Comparison of ENCODE assay signal across 14 cellular contexts in the genomic region with DNA sequence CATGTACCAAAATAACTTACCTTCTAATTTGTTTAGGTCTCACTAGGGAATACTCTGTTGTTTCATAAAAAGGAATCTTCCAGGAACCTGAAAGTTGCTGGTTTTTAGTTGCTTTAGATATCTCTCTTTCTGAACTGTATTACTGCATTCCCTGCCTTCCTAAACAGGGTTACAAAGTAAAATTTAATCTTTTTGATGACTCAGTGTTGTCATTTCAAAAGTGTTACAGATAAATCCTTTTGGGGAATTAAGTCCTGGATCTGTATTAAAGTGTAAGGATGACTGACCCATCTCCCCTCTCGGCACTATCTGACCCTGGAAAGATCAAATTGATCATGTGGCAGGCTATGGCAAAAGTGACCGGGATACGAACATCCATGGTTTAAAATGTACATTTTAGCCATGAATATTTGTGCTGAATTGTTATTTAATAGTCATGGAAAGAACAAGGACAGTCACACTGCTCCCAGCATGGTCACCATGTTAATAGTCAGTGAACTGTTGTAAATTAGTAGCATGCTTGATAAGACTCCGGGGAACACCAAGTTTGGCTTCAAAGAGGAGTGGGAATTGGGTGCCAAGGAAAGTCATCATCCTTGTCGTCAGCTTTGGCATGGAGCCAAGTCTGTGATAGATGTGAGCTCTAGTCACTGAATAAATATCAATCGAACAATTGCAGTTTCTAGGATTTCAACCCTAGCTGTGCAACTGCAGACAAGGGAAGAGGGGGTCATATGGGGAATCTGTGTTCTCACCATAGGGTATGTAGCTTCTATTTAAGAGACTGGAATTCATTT. TPM values are rescaled to one million over a fixed set of nuclear protein-coding genes. Genes with fewer than 3 reads are reported as not detected.
DNase-seq lines count a peak whose midpoint lies in the region; ATAC-seq and TF ChIP-seq lines count a peak whose summit lies in the region.
"Had no signal": no experiment of that assay in that cellular context is flagged by ENCODE, and none has a peak within 500 bp of the region (broad histone marks: within the 10 kb centered on the region; RNA-seq: fewer than 3 reads in every experiment).

No MANE protein-coding gene starts in this region.

- H3K4me1 ChIP-seq in SK-N-SH (ENCODE audit: control insufficient read depth in 1 of 2, insufficient read depth in 2 of 2, low read depth in 1 of 2, low read length in 1 of 2) = peaks cover 10 to 17% of the 10 kb centered on the region in 2 experiments; a peak in 3 of 4 replicates

- WGBS in SK-N-SH (ENCODE audit: low lambda C conversion rate) = 58% methylated on average over 6 of the region's 6 CpGs

- H3K9me3 ChIP-seq in SK-N-SH (no peaks in the 10 kb centered on the region), WERI-Rb-1 (ENCODE audit: severe bottlenecking) (no peaks in the 10 kb centered on the region)
- H3K9me3 ChIP-seq: HAP-1 had no signal

- TF ChIP-seq RAD21 in SK-N-SH (IDR thresholded peaks at IDR 0.05; ENCODE audit: low read length) = no peak

- H3K4me2 ChIP-seq in SK-N-SH = 0 out of 2 replicates have a peak overlapping the region, but pooled peaks have one; percentile 15
- H3K4me2 ChIP-seq: KMS-11 had no signal

- no peaks in the 10 kb centered on the region for H3K9me2 ChIP-seq in SK-N-SH

- H3K4me1 Mint-ChIP-seq in stimulated activated naive CD8-positive, alpha-beta T cell treated with anti-CD3 and anti-CD28 coated beads, Interleukin-15, amount 100 ng/mL, for 72 hours = peaks cover 44% of the 10 kb centered on the region

- H3K27ac Mint-ChIP-seq in stimulated activated naive CD8-positive, alpha-beta T cell treated with anti-CD3 and anti-CD28 coated beads, Interleukin-15, amount 100 ng/mL, for 72 hours = no peak overlapping the region
- H3K27ac Mint-ChIP-seq: activated T-helper 1 cell treated with anti-CD3 and anti-CD28 coated beads, Interleukin-12 subunit alpha, Interleukin-12 subunit beta, Interleukin-2, Interleukin-4 antibody, amounts not matched to agents 30 ng/mL and 10 ng/mL and 1 ng/mL, durations not matched to agents 14 hours and 24 hours and 36 hours; T-helper 1 cell treated with Interleukin-12 subunit alpha and Interleukin-12 subunit beta and Interleukin-4 antibody, amounts not matched to agents 30 μg/mL and 1 μg/mL, for 36 hours; type B pancreatic cell had no signal

- no peak for TF ChIP-seq EP300 in SK-N-SH (IDR thresholded peaks at IDR 0.05; ENCODE audit: borderline replicate concordance in 1 of 2, low read depth in 1 of 2, low read length in 1 of 2)

- H3K9me3 Mint-ChIP-seq in stimulated activated naive CD8-positive, alpha-beta T cell treated with anti-CD3 and anti-CD28 coated beads, Interleukin-15, amount 100 ng/mL, for 72 hours = no peaks in the 10 kb centered on the region
- H3K9me3 Mint-ChIP-seq: activated T-helper 1 cell treated with anti-CD3 and anti-CD28 coated beads, Interleukin-12 subunit alpha, Interleukin-12 subunit beta, Interleukin-2, Interleukin-4 antibody, amounts not matched to agents 30 ng/mL and 10 ng/mL and 1 ng/mL, durations not matched to agents 14 hours and 24 hours and 36 hours; T-helper 1 cell treated with Interleukin-12 subunit alpha and Interleukin-12 subunit beta and Interleukin-4 antibody, amounts not matched to agents 30 μg/mL and 1 μg/mL, for 36 hours; type B pancreatic cell had no signal

- no peak overlapping the region for H2AFZ ChIP-seq in SK-N-SH (ENCODE audit: low read depth)

- no peak for TF ChIP-seq CTCF in SK-N-SH (IDR thresholded peaks at IDR 0.05)
- no peak for TF ChIP-seq CTCF in fibroblast of pulmonary artery (IDR thresholded peaks at IDR 0.05; ENCODE audit: low read length, missing control alignments)
- no peak for TF ChIP-seq CTCF in WERI-Rb-1 (IDR thresholded peaks at IDR 0.05; ENCODE audit: low read depth, low read length)

- no peak for ATAC-seq in SK-N-SH treated with all-trans-retinoic acid at 6 μM for 48 hours
- ATAC-seq in stimulated activated naive CD8-positive, alpha-beta T cell treated with anti-CD3 and anti-CD28 coated beads, Interleukin-15, amount 100 ng/mL, for 72 hours = no peak

- H3K4me3 ChIP-seq in SK-N-SH (ENCODE audit: low read depth in 2 of 2, low read length in 1 of 2) = no peak overlapping the region
- H3K4me3 ChIP-seq in fibroblast of pulmonary artery (replicated peaks; ENCODE audit: low read depth, low read length) = no peak overlapping the region
- no peak overlapping the region for H3K4me3 ChIP-seq in WERI-Rb-1 (ENCODE audit: low read depth, low read length)
- H3K4me3 ChIP-seq: HAP-1, lung had no signal

- no peaks in the 10 kb centered on the region for H3K27me3 ChIP-seq in SK-N-SH (ENCODE audit: insufficient read depth)
- H3K27me3 ChIP-seq in WERI-Rb-1 (ENCODE audit: insufficient read depth, low read depth, severe bottlenecking) = no peaks in the 10 kb centered on the region

- peaks cover 87% of the 10 kb centered on the region for H3K79me2 ChIP-seq in SK-N-SH (ENCODE audit: insufficient read depth)

- H3F3A ChIP-seq in SK-N-SH (replicated peaks; ENCODE audit: insufficient read depth) = peaks cover 9% of the 10 kb centered on the region

- DNase-seq in SK-N-SH (no peak), NCI-H748 treated with DMSO at 0.1 percent for 48 hours (lab: John Stamatoyannopoulos, UW) (peak; percentile 48), fibroblast of pulmonary artery (ENCODE audit: low read depth) (peak; percentile 44), superior temporal gyrus (ENCODE audit: extremely low spot score) (peak; percentile 68), WERI-Rb-1 (no peak), foreskin melanocyte (no peak)
- DNase-seq in stimulated activated naive CD8-positive, alpha-beta T cell treated with anti-CD3 and anti-CD28 coated beads, Interleukin-15, amount 100 ng/mL, for 72 hours = no peak

- H3K36me3 ChIP-seq in SK-N-SH (replicated peaks in 1 of 2; ENCODE audit: control insufficient read depth in 1 of 2, insufficient read depth in 2 of 2, low read length in 1 of 2) (peaks cover 11 to 12% of the 10 kb centered on the region in 2 experiments), WERI-Rb-1 (peaks cover 9% of the 10 kb centered on the region)

- CTCF ChIA-PET in SK-N-SH (lab: Yijun Ruan, JAX) = no interaction called here

- H3K9ac ChIP-seq in SK-N-SH = no peak overlapping the region
- H3K9ac ChIP-seq: KMS-11 had no signal

- peaks cover 49% of the 10 kb centered on the region for H4K20me1 ChIP-seq in SK-N-SH (ENCODE audit: insufficient read depth)

- no peaks in the 10 kb centered on the region for H3K27me3 Mint-ChIP-seq in stimulated activated naive CD8-positive, alpha-beta T cell treated with anti-CD3 and anti-CD28 coated beads, Interleukin-15, amount 100 ng/mL, for 72 hours
- H3K27me3 Mint-ChIP-seq: type B pancreatic cell had no signal

- POLR2A ChIA-PET in SK-N-SH (lab: Yijun Ruan, JAX) = no interaction called here

- H3K27ac ChIP-seq in SK-N-SH (ENCODE audit: low read depth in 2 of 2, low read length in 1 of 2) (no peak overlapping the region), WERI-Rb-1 (no peak overlapping the region)
- H3K27ac ChIP-seq: KMS-11 had no signal

- no peak overlapping the region for H3K4me3 Mint-ChIP-seq in stimulated activated naive CD8-positive, alpha-beta T cell treated with anti-CD3 and anti-CD28 coated beads, Interleukin-15, amount 100 ng/mL, for 72 hours
- H3K4me3 Mint-ChIP-seq: activated T-helper 1 cell treated with anti-CD3 and anti-CD28 coated beads, Interleukin-12 subunit alpha, Interleukin-12 subunit beta, Interleukin-2, Interleukin-4 antibody, amounts not matched to agents 30 ng/mL and 10 ng/mL and 1 ng/mL, durations not matched to agents 14 hours and 24 hours and 36 hours; T-helper 1 cell treated with Interleukin-12 subunit alpha and Interleukin-12 subunit beta and Interleukin-4 antibody, amounts not matched to agents 30 μg/mL and 1 μg/mL, for 36 hours; type B pancreatic cell had no signal

TF ChIP-seq in SK-N-SH, 30 proteins besides CTCF, POLR2A, EP300 and RAD21 (continues in another document):
- TF ChIP-seq MXI1 (IDR thresholded peaks at IDR 0.05; ENCODE audit: low read depth, low read length) = no peak
- TF ChIP-seq ELF1 (IDR thresholded peaks at IDR 0.05) = no peak
- no peak for TF ChIP-seq JUND (IDR thresholded peaks at IDR 0.05)
- peak; percentile 76 for TF ChIP-seq NFIC (IDR thresholded peaks at IDR 0.05; ENCODE audit: borderline replicate concordance)

TF ChIP-seq in SK-N-SH treated with all-trans-retinoic acid at 6 μM for 48 hours, 23 proteins besides CTCF, POLR2A, EP300 and RAD21 (continues in another document):
- TF ChIP-seq, protein P1, sequence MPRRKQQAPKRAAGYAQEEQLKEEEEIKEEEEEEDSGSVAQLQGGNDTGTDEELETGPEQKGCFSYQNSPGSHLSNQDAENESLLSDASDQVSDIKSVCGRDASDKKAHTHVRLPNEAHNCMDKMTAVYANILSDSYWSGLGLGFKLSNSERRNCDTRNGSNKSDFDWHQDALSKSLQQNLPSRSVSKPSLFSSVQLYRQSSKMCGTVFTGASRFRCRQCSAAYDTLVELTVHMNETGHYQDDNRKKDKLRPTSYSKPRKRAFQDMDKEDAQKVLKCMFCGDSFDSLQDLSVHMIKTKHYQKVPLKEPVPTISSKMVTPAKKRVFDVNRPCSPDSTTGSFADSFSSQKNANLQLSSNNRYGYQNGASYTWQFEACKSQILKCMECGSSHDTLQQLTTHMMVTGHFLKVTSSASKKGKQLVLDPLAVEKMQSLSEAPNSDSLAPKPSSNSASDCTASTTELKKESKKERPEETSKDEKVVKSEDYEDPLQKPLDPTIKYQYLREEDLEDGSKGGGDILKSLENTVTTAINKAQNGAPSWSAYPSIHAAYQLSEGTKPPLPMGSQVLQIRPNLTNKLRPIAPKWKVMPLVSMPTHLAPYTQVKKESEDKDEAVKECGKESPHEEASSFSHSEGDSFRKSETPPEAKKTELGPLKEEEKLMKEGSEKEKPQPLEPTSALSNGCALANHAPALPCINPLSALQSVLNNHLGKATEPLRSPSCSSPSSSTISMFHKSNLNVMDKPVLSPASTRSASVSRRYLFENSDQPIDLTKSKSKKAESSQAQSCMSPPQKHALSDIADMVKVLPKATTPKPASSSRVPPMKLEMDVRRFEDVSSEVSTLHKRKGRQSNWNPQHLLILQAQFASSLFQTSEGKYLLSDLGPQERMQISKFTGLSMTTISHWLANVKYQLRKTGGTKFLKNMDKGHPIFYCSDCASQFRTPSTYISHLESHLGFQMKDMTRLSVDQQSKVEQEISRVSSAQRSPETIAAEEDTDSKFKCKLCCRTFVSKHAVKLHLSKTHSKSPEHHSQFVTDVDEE (CRISPR knock-in tag; IDR thresholded peaks at IDR 0.05) = no peak
- TF ChIP-seq ISL1 (CRISPR knock-in tag; IDR thresholded peaks at IDR 0.05) = no peak

RNA-seq across cellular contexts. Expression of a gene that starts 4.2 kb away (rescaled TPM):
- 5.7 and 6.4 TPM in 2 replicates for polyA plus RNA-seq in SK-N-SH (2012; rRNA removed)
- polyA plus RNA-seq in SK-N-SH (2012; cell fraction: cytosol; rRNA removed) = 8.2 and 18.3 TPM in 2 replicates
- 2.0 and 5.1 TPM in 2 replicates for polyA plus RNA-seq in SK-N-SH (2012; cell fraction: nucleus; rRNA removed)

RNA-seq across cellular contexts. Expression of a gene that starts 6.0 kb away (rescaled TPM):
- 34.7 and 35.6 TPM in 2 replicates for polyA plus RNA-seq in SK-N-SH (2012; rRNA removed)
- 50.4 and 59.5 TPM in 2 replicates for polyA plus RNA-seq in SK-N-SH (2012; cell fraction: cytosol; rRNA removed)
- 20.1 and 20.2 TPM in 2 replicates for polyA plus RNA-seq in SK-N-SH (2012; cell fraction: nucleus; rRNA removed)

RNA-seq across cellular contexts. Expression of a gene that starts 33.3 kb away (rescaled TPM):
- 5.3 and 10.8 TPM in 2 replicates for polyA plus RNA-seq in SK-N-SH (2012; rRNA removed)
- polyA plus RNA-seq in SK-N-SH (2012; cell fraction: cytosol; rRNA removed) = 1.8 TPM in 2 replicates
- polyA plus RNA-seq in SK-N-SH (2012; cell fraction: nucleus; rRNA removed) = 21.4 and 54.0 TPM in 2 replicates

RNA-seq across cellular contexts. Expression of a gene that starts 33.5 kb away (rescaled TPM):
- polyA plus RNA-seq in SK-N-SH (2012; rRNA removed) = 35.7 and 44.3 TPM in 2 replicates
- 42.6 and 44.6 TPM in 2 replicates for polyA plus RNA-seq in SK-N-SH (2012; cell fraction: cytosol; rRNA removed)
- polyA plus RNA-seq in SK-N-SH (2012; cell fraction: nucleus; rRNA removed) = 38.9 and 48.6 TPM in 2 replicates

Comparison
In these comparisons a context has a peak if more than half of its experiments do, and no peak if none do; other contexts are left out.
1. DNase-seq: peak in NCI-H748 treated with DMSO at 0.1 percent for 48 hours (single experiment), fibroblast of pulmonary artery (single experiment) and superior temporal gyrus (single experiment); none in SK-N-SH (single experiment), WERI-Rb-1 (single experiment), foreskin melanocyte (single experiment) and stimulated activated naive CD8-positive, alpha-beta T cell treated with anti-CD3 and anti-CD28 coated beads, Interleukin-15, amount 100 ng/mL, for 72 hours (0 of 2).